Comparison of ENCODE assay signal across 12 cellular contexts in the genomic region with DNA sequence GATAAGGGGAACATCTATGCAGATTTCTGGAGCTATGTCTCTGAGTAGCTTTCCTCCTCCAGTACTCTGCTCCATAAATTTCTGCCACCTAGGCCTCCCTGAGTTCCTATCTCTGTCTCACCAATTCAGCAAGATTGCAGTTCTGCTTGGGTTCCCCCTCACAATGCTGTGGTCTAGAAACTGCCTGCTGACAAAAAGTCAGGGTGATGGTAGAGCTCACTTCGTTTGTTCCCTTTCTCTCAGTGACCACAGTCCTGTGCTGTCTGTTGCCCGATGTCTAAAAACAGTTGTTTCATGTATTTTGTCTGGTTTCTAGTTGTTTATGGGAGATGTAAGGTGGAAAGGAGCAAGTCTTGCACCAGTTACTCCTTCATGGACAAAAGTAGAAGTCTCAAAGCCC. TPM values are rescaled to one million over a fixed set of nuclear protein-coding genes. Genes with fewer than 3 reads are reported as not detected.
DNase-seq lines count a peak whose midpoint lies in the region; ATAC-seq and TF ChIP-seq lines count a peak whose summit lies in the region.
"Had no signal": no experiment of that assay in that cellular context is flagged by ENCODE, and none has a peak within 500 bp of the region (broad histone marks: within the 10 kb centered on the region; RNA-seq: fewer than 3 reads in every experiment).

No MANE protein-coding gene starts in this region.

- CTCF ChIA-PET in MCF 10A (lab: Yijun Ruan, JAX) = no interaction called here

- H2BK120ac ChIP-seq in mesenchymal stem cell (ENCODE audit: low read depth, low read length) = no peak overlapping the region

- no peak overlapping the region for H3K14ac ChIP-seq in mesenchymal stem cell (ENCODE audit: low read length in 2 of 2)

- H3K79me1 ChIP-seq in mesenchymal stem cell (replicated peaks; ENCODE audit: low read length, poor library complexity, severe bottlenecking) = no peaks in the 10 kb centered on the region

- H3K9ac ChIP-seq in mesenchymal stem cell (ENCODE audit: low read length) = no peak overlapping the region

- no peak overlapping the region for H2BK12ac ChIP-seq in mesenchymal stem cell (ENCODE audit: low read length in 2 of 2)

- peaks cover 23 to 29% of the 10 kb centered on the region in 2 donors for H3K4me1 Mint-ChIP-seq in natural killer cell
- H3K4me1 Mint-ChIP-seq in MCF 10A (ENCODE audit: insufficient read depth, unreplicated experiment) = no peaks in the 10 kb centered on the region

- H3K4me3 Mint-ChIP-seq in natural killer cell (no peak overlapping the region), MCF 10A (ENCODE audit: unreplicated experiment) (no peak overlapping the region)

- no peaks in the 10 kb centered on the region for H3K9me3 ChIP-seq in mesenchymal stem cell (ENCODE audit: control insufficient read depth, low read length)
- H3K9me3 ChIP-seq: esophagus squamous epithelium, sigmoid colon had no signal

- WGBS in mesenchymal stem cell = 67% methylated on average over 1 of the region's 2 CpGs

- no peak for DNase-seq in mesenchymal stem cell
- DNase-seq in natural killer cell = no peak
- no peak for DNase-seq in stimulated activated CD4-positive, alpha-beta T cell treated with anti-CD3 and anti-CD28 coated beads, Interleukin-4, amount 100 ng/mL, for 4 hours
- DNase-seq in MCF 10A (ENCODE audit: unreplicated experiment) = no peak
- DNase-seq in mucosa of gallbladder (ENCODE audit: low spot score) = no peak
- DNase-seq: activated CD4-positive, alpha-beta T cell treated with anti-CD3 and anti-CD28 coated beads, Interleukin-2, amount 50 U/mL, for 4 hours; esophagus squamous epithelium; NCI-H2171 treated with DMSO at 0.1 percent for 48 hours; sigmoid colon had no signal

- no peak overlapping the region for H3K4me3 ChIP-seq in mesenchymal stem cell (ENCODE audit: insufficient read depth in 1 of 2, low read depth in 1 of 2, low read length in 2 of 2)
- H3K4me3 ChIP-seq: esophagus squamous epithelium, sigmoid colon had no signal

- TF ChIP-seq CTCF in natural killer cell (IDR thresholded peaks at IDR 0.05) (no peak), MCF 10A (IDR thresholded peaks at IDR 0.05; ENCODE audit: unreplicated experiment) (no peak)

- H3K9me3 Mint-ChIP-seq in natural killer cell = peaks cover 0 to 2% of the 10 kb centered on the region in 2 donors
- H3K9me3 Mint-ChIP-seq in MCF 10A (ENCODE audit: unreplicated experiment) = peaks cover 4% of the 10 kb centered on the region

- H2AFZ ChIP-seq in mesenchymal stem cell (ENCODE audit: low read depth, low read length) = no peak overlapping the region

- peak; percentile 89 for ATAC-seq in GM19023 (IDR thresholded peaks at IDR 0.05; ENCODE audit: unreplicated experiment)
- ATAC-seq in GM21825 (IDR thresholded peaks at IDR 0.05; ENCODE audit: unreplicated experiment) = peak; percentile 84
- peak; percentile 88 for ATAC-seq in HG03354 (IDR thresholded peaks at IDR 0.05; ENCODE audit: poor library complexity, severe bottlenecking, unreplicated experiment)
- no peak for ATAC-seq in natural killer cell

- no peak overlapping the region for H3K23ac ChIP-seq in mesenchymal stem cell (ENCODE audit: low read length in 2 of 2)

- no peak overlapping the region for H4K8ac ChIP-seq in mesenchymal stem cell (ENCODE audit: low read length)

- no peaks in the 10 kb centered on the region for H3K27me3 Mint-ChIP-seq in natural killer cell (ENCODE audit: low read depth in 2 of 2)
- H3K27me3 Mint-ChIP-seq in MCF 10A (ENCODE audit: insufficient read depth, unreplicated experiment) = peaks cover 45% of the 10 kb centered on the region

- POLR2A ChIA-PET in MCF 10A (lab: Yijun Ruan, JAX) = interaction anchor here (1.3 to 1.5 kb wide), 2 partner anchors 19 to 41 kb away, joined by 4 to 5 read pairs; a partner anchor contains a TSS

- no peak overlapping the region for H2BK15ac ChIP-seq in mesenchymal stem cell (ENCODE audit: low read depth, poor library complexity, severe bottlenecking)

- peak overlapping the region; percentile 65 for H3K27ac ChIP-seq in mesenchymal stem cell (ENCODE audit: low read length, poor library complexity, severe bottlenecking)
- H3K27ac ChIP-seq: esophagus squamous epithelium, sigmoid colon had no signal

- no peak overlapping the region for H2BK5ac ChIP-seq in mesenchymal stem cell (ENCODE audit: low read depth, low read length, poor library complexity, severe bottlenecking)

- peaks cover 9% of the 10 kb centered on the region for H3K36me3 Mint-ChIP-seq in natural killer cell
- no peaks in the 10 kb centered on the region for H3K36me3 Mint-ChIP-seq in MCF 10A (ENCODE audit: insufficient read depth, unreplicated experiment)

- no TSS peak for BruUV-seq in MCF 10A (replicated peaks; lab: Mats Ljungman, UMichigan)

- peaks cover 0 to 4% of the 10 kb centered on the region in 2 experiments for H3K27me3 ChIP-seq in mesenchymal stem cell (ENCODE audit: control insufficient read depth in 1 of 2, insufficient read depth in 1 of 2, low read length in 2 of 2)
- H3K27me3 ChIP-seq: esophagus squamous epithelium, sigmoid colon had no signal

- H3K4me1 ChIP-seq in mesenchymal stem cell (ENCODE audit: control insufficient read depth, insufficient read depth, low read depth, low read length) = no peaks in the 10 kb centered on the region
- H3K4me1 ChIP-seq: esophagus squamous epithelium had no signal

- H3K4ac ChIP-seq in mesenchymal stem cell (ENCODE audit: low read depth in 1 of 2, low read length in 2 of 2) = no peak overlapping the region

- no peak overlapping the region for H2AK5ac ChIP-seq in mesenchymal stem cell (ENCODE audit: low read length, severe bottlenecking)

- no peak overlapping the region for H3K27ac Mint-ChIP-seq in natural killer cell
- H3K27ac Mint-ChIP-seq in MCF 10A (ENCODE audit: low read depth, unreplicated experiment) = no peak overlapping the region

- H3K36me3 ChIP-seq in mesenchymal stem cell (ENCODE audit: control insufficient read depth in 1 of 2, insufficient read depth in 2 of 2, low read depth in 1 of 2, low read length in 2 of 2) = no peaks in the 10 kb centered on the region
- H3K36me3 ChIP-seq: esophagus squamous epithelium, sigmoid colon had no signal

- H4K91ac ChIP-seq in mesenchymal stem cell (ENCODE audit: low read length) = no peak overlapping the region

- no peak overlapping the region for H3K4me2 ChIP-seq in mesenchymal stem cell (ENCODE audit: low read length, poor library complexity, severe bottlenecking)

- peak overlapping the region in 1 of 2 experiments; percentile 52 for H3K18ac ChIP-seq in mesenchymal stem cell (ENCODE audit: low read depth in 1 of 2, low read length in 2 of 2)

- intact Hi-C loops in natural killer cell (cut with micrococcal nuclease) = no loop called here
- intact Hi-C loops in MCF 10A (cut with micrococcal nuclease) = no loop called here

RNA-seq across cellular contexts. Expression of a gene that starts 41.1 kb away (rescaled TPM):
- 13.7 TPM for polyA plus RNA-seq in mesenchymal stem cell (2013, experiment 1 of 2)
- 14.4 TPM for polyA plus RNA-seq in mesenchymal stem cell (2013, experiment 2 of 2)
- total RNA-seq in natural killer cell (10 to 100 TPM in 2 of 3 donors, 1 to 10 TPM in 1; 10.0 to 16.7 (median 11.5) TPM), MCF 10A (2022) (20.8 and 27.0 TPM in 2 replicates), mucosa of gallbladder (5.7 TPM)

Comparison
In these comparisons a context has a peak if more than half of its experiments do, and no peak if none do; other contexts are left out.
1. ATAC-seq: peak in GM19023 (single experiment), GM21825 (single experiment) and HG03354 (single experiment); none in natural killer cell (0 of 3).